In genomic region chr15:99441871-99442267, GRCh38 we compare ENCODE assay signal across 11 cellular contexts.
DNase-seq lines count a peak whose midpoint lies in the region; ATAC-seq and TF ChIP-seq lines count a peak whose summit lies in the region.
"Had no signal": no experiment of that assay in that cellular context is flagged by ENCODE, and none has a peak within 500 bp of the region (broad histone marks: within the 10 kb centered on the region; RNA-seq: fewer than 3 reads in every experiment).

No MANE protein-coding gene starts in this region.

- H3K4ac ChIP-seq in neuronal stem cell (ENCODE audit: low read length) (no peak overlapping the region), mesendoderm (ENCODE audit: low read depth, low read length) (no peak overlapping the region)

- H3K18ac ChIP-seq in neuronal stem cell (ENCODE audit: low read length), result peak overlapping the region; percentile 15
- no peak overlapping the region for H3K18ac ChIP-seq in mesendoderm (ENCODE audit: low read length)

- no peak overlapping the region for H3K14ac ChIP-seq in neuronal stem cell (ENCODE audit: low read length)

- no peak overlapping the region for H2BK12ac ChIP-seq in neuronal stem cell (ENCODE audit: low read length)

- H2BK120ac ChIP-seq in neuronal stem cell (ENCODE audit: low read depth, low read length), result no peak overlapping the region
- H2BK120ac ChIP-seq in mesendoderm (ENCODE audit: low read depth, low read length), result no peak overlapping the region

- H3K27ac ChIP-seq in esophagus muscularis mucosa (replicated peaks in 1 of 4), result peak overlapping the region; percentile 76 to 82 (median 80)
- H3K27ac ChIP-seq in neuronal stem cell (replicated peaks; ENCODE audit: low read length), result no peak overlapping the region
- peak overlapping the region; percentile 38 to 86 for H3K27ac ChIP-seq in aorta (ENCODE audit: low read depth in 1 of 2, low read length in 2 of 2)
- no peak overlapping the region for H3K27ac ChIP-seq in mesendoderm (ENCODE audit: low read depth, low read length)
- H3K27ac ChIP-seq: brain microvascular endothelial cell had no signal

- H3K79me2 ChIP-seq in mesendoderm (ENCODE audit: control insufficient read depth, insufficient read depth, low read length), result no peaks in the 10 kb centered on the region

- no peak for TF ChIP-seq POLR2A in esophagus muscularis mucosa (IDR thresholded peaks at IDR 0.05; ENCODE audit: low read depth)

- H3K4me2 ChIP-seq in neuronal stem cell (ENCODE audit: insufficient read depth, low read length, poor library complexity, severe bottlenecking) (no peak overlapping the region), mesendoderm (ENCODE audit: low read length) (no peak overlapping the region)

- DNase-seq in Right ventricle myocardium superior (no peak), left cardiac atrium (no peak), esophagus muscularis mucosa (ENCODE audit: extremely low spot score) (peak; percentile 90), neuronal stem cell (ENCODE audit: low spot score) (no peak), aorta (peak in 1 of 2 donors; percentile 33), DMS153 treated with DMSO at 0.1 percent for 48 hours (lab: John Stamatoyannopoulos, UW; ENCODE audit: unreplicated experiment) (no peak), RKO (ENCODE audit: low spot score) (no peak), mesendoderm (no peak)
- DNase-seq: NCI-H1048, NCI-H526 had no signal

- WGBS in esophagus muscularis mucosa, result 63% methylated on average over 4 of the region's 4 CpGs
- WGBS in neuronal stem cell (ENCODE audit: extremely low coverage in 2 of 2, insufficient read length in 2 of 2, insufficient replicate concordance in 1 of 2), 2 donors, result no CpG with 5 or more reads among the region's 4 CpGs
- 7 to 15% methylated on average over 4 of the region's 4 CpGs for WGBS in aorta, 2 donors
- no CpG with 5 or more reads among the region's 4 CpGs for WGBS in mesendoderm (ENCODE audit: extremely low coverage, insufficient coverage, low lambda C conversion rate)

- intact Hi-C loops in Right ventricle myocardium superior (cut with DNase I) (no loop called here), left cardiac atrium (cut with DNase I) (no loop called here), esophagus muscularis mucosa (cut with DNase I) (no loop called here), aorta (cut with DNase I) (loop anchor here in 1 of 2 donors (2.0 to 10.0 kb wide), 2 partner anchors 37 to 263 kb away; no protein-coding TSS in a partner anchor)

- H3K4me3 ChIP-seq in esophagus muscularis mucosa (peak overlapping the region in 1 of 4 donors; percentile 32), neuronal stem cell (ENCODE audit: low read length in 2 of 2) (no peak overlapping the region), aorta (ENCODE audit: low read length in 2 of 2) (no peak overlapping the region), mesendoderm (ENCODE audit: low read length) (no peak overlapping the region)

- H3K27me3 ChIP-seq in esophagus muscularis mucosa (no peaks in the 10 kb centered on the region), neuronal stem cell (ENCODE audit: control insufficient read depth in 3 of 3, insufficient read depth in 3 of 3, low read depth in 1 of 3, low read length in 3 of 3) (peaks cover 0 to 6% (median 0%) of the 10 kb centered on the region in 3 experiments), aorta (ENCODE audit: control insufficient read depth in 1 of 2, insufficient read depth in 2 of 2, low read length in 1 of 2) (no peaks in the 10 kb centered on the region), mesendoderm (ENCODE audit: insufficient read depth, low read length, poor library complexity) (no peaks in the 10 kb centered on the region)
- H3K27me3 ChIP-seq: brain microvascular endothelial cell had no signal

- H2AFZ ChIP-seq in neuronal stem cell (ENCODE audit: low read length), result no peak overlapping the region

- no peak for TF ChIP-seq CTCF in esophagus muscularis mucosa (IDR thresholded peaks at IDR 0.05)

- no peak overlapping the region for H3K23ac ChIP-seq in neuronal stem cell (ENCODE audit: low read depth, low read length, poor library complexity)
- no peak overlapping the region for H3K23ac ChIP-seq in mesendoderm (ENCODE audit: low read length)

- H4K91ac ChIP-seq in neuronal stem cell (ENCODE audit: low read depth, low read length, poor library complexity), result no peak overlapping the region

- H3K79me1 ChIP-seq in neuronal stem cell (ENCODE audit: low read depth, low read length), result no peaks in the 10 kb centered on the region
- no peaks in the 10 kb centered on the region for H3K79me1 ChIP-seq in mesendoderm (ENCODE audit: low read length)

- H3K9me3 ChIP-seq in esophagus muscularis mucosa (no peaks in the 10 kb centered on the region), neuronal stem cell (replicated peaks in 1 of 2; ENCODE audit: control insufficient read depth in 2 of 2, insufficient read depth in 1 of 2, low read depth in 1 of 2, low read length in 2 of 2) (no peaks in the 10 kb centered on the region), aorta (ENCODE audit: control insufficient read depth, low read length) (no peaks in the 10 kb centered on the region)

- H2BK15ac ChIP-seq in neuronal stem cell (ENCODE audit: low read length) (no peak overlapping the region), mesendoderm (replicated peaks; ENCODE audit: low read depth) (no peak overlapping the region)

- no peak overlapping the region for H3K56ac ChIP-seq in mesendoderm (ENCODE audit: low read length)

- H3K36me3 ChIP-seq in esophagus muscularis mucosa (no peaks in the 10 kb centered on the region), neuronal stem cell (replicated peaks in 1 of 2; ENCODE audit: control insufficient read depth in 2 of 2, insufficient read depth in 2 of 2, low read length in 2 of 2) (no peaks in the 10 kb centered on the region), aorta (ENCODE audit: control insufficient read depth in 1 of 2, insufficient read depth in 2 of 2, low read length in 1 of 2) (no peaks in the 10 kb centered on the region), mesendoderm (ENCODE audit: control insufficient read depth, insufficient read depth, low read length) (no peaks in the 10 kb centered on the region)
- H3K36me3 ChIP-seq: brain microvascular endothelial cell had no signal

- no peak for TF ChIP-seq EP300 in esophagus muscularis mucosa (IDR thresholded peaks at IDR 0.05)

- ATAC-seq in Right ventricle myocardium superior (ENCODE audit: poor library complexity), result peak; percentile 2
- no peak for ATAC-seq in left cardiac atrium
- ATAC-seq in aorta (ENCODE audit: low FRiP score), result no peak

- no peak overlapping the region for H3K9ac ChIP-seq in neuronal stem cell (ENCODE audit: low read depth, low read length, poor library complexity)
- no peak overlapping the region for H3K9ac ChIP-seq in mesendoderm (ENCODE audit: low read length)

- no peak overlapping the region for H2BK5ac ChIP-seq in neuronal stem cell (ENCODE audit: low read length)
- H2BK5ac ChIP-seq in mesendoderm (ENCODE audit: low read length), result no peak overlapping the region

- H2AK5ac ChIP-seq in neuronal stem cell (ENCODE audit: low read depth, low read length), result no peak overlapping the region
- H2AK5ac ChIP-seq in mesendoderm (ENCODE audit: low read length), result no peak overlapping the region

- H4K5ac ChIP-seq in mesendoderm (ENCODE audit: low read length), result no peak overlapping the region

- H3K4me1 ChIP-seq in esophagus muscularis mucosa (peaks cover 48 to 71% (median 62%) of the 10 kb centered on the region in 4 donors), neuronal stem cell (ENCODE audit: control insufficient read depth in 2 of 2, insufficient read depth in 1 of 2, low read depth in 1 of 2, low read length in 2 of 2) (peaks cover 8 to 16% of the 10 kb centered on the region in 2 donors), aorta (ENCODE audit: control insufficient read depth in 1 of 2, insufficient read depth in 2 of 2, low read length in 2 of 2) (peaks cover 0 to 1% of the 10 kb centered on the region in 2 donors), mesendoderm (ENCODE audit: control insufficient read depth, low read depth, low read length) (peaks cover 2% of the 10 kb centered on the region)

- no peak overlapping the region for H4K8ac ChIP-seq in neuronal stem cell (ENCODE audit: low read depth, low read length)
- H4K8ac ChIP-seq in mesendoderm (ENCODE audit: low read depth, low read length), result no peak overlapping the region

Comparison
In these comparisons a context has a peak if more than half of its experiments do, and no peak if none do; other contexts are left out.
1. H3K27ac ChIP-seq: peak in esophagus muscularis mucosa (4 of 4) and aorta (2 of 2); none in neuronal stem cell (single experiment) and mesendoderm (single experiment).